16 cellular contexts compared by ENCODE assay signal in the genomic region with DNA sequence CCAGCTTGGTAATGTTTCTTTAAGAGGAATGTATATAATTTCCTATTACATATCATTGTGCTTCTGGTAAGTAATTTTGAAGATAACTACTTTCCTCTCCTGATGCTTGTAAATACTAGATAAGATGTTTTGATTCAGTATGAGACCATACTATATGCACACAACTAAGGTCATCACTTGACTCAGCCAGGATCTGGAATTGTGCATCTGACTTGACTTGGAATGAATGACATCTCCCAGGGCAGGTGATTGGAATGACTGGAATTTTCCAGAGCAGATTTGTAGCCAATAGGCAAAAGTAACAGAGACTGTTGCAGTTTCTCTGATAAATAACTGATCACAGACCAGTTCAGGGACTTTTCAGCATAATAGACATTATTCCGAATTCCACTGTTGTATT. TPM values are rescaled to one million over a fixed set of nuclear protein-coding genes. Genes with fewer than 3 reads are reported as not detected.
DNase-seq lines count a peak whose midpoint lies in the region; ATAC-seq, FAIRE-seq and TF ChIP-seq lines count a peak whose summit lies in the region.
"Had no signal": no experiment of that assay in that cellular context is flagged by ENCODE, and none has a peak within 500 bp of the region (broad histone marks: within the 10 kb centered on the region; RNA-seq: fewer than 3 reads in every experiment).

No MANE protein-coding gene starts in this region.

- H3K27ac ChIP-seq in gastrocnemius medialis: peak overlapping the region; percentile 77 to 93 (median 90)
- H3K27ac ChIP-seq: esophagus squamous epithelium had no signal

- in situ Hi-C loops in gastrocnemius medialis (cut with MboI; ENCODE audit: low sequenced_read_pairs in 4 of 4): no loop called here

- no peak for TF ChIP-seq CTCF in gastrocnemius medialis (IDR thresholded peaks at IDR 0.05 in 4 of 5, conservative IDR thresholded peaks at IDR 0.05 in 1 of 5)

- peaks cover 72 to 80% of the 10 kb centered on the region in 2 donors for H3K4me1 ChIP-seq in gastrocnemius medialis

- no peaks in the 10 kb centered on the region for H3K27me3 ChIP-seq in gastrocnemius medialis

- H3K4me3 ChIP-seq in gastrocnemius medialis: peak overlapping the region in 1 of 4 donors; percentile 5
- H3K4me3 ChIP-seq: esophagus squamous epithelium had no signal

- no peak for TF ChIP-seq POLR2A in gastrocnemius medialis (IDR thresholded peaks at IDR 0.05)

- H3K36me3 ChIP-seq in gastrocnemius medialis: no peaks in the 10 kb centered on the region
- H3K36me3 ChIP-seq: esophagus squamous epithelium had no signal

- intact Hi-C loops in gastrocnemius medialis (cut with DNase I; ENCODE audit: low total_unique reads): loop anchor here (2.0 to 5.0 kb wide), 2 partner anchors 45 to 101 kb away; partner anchors contain the start of gene CCT2

- no peaks in the 10 kb centered on the region for H3K9me3 ChIP-seq in gastrocnemius medialis
- H3K9me3 ChIP-seq: esophagus squamous epithelium had no signal

- DNase-seq in HCEC 1CT (peak; percentile 21), glomerular endothelial cell (ENCODE audit: extremely low read depth, low read depth, low spot score) (peak; percentile 44), gastrocnemius medialis (no peak), DMS153 (lab: John Stamatoyannopoulos, UW) (no peak), NCI-H345 (lab: John Stamatoyannopoulos, UW) (no peak), GM19239 (ENCODE audit: insufficient read length, low spot score) (no peak), LoVo (ENCODE audit: low spot score) (no peak)
- DNase-seq: activated CD8-positive, alpha-beta memory T cell treated with anti-CD3 and anti-CD28 coated beads, Interleukin-2, amount 50 U/mL, for 48 hours; activated naive CD8-positive, alpha-beta T cell treated with anti-CD3 and anti-CD28 coated beads, Interleukin-2, amount 50 U/mL, for 24 hours; esophagus squamous epithelium; H9; NCI-H2171; stimulated activated naive CD4-positive, alpha-beta T cell treated with Interleukin-2 at 50 U/mL for 16 hours had no signal

- no peak for FAIRE-seq in GM19239 (lab: Jason Lieb, UNC)
- FAIRE-seq: colon had no signal

- ATAC-seq in SK-N-SH treated with all-trans-retinoic acid at 6 μM for 48 hours: peak; percentile 26
- ATAC-seq in gastrocnemius medialis: no peak
- ATAC-seq: activated CD4-positive, CD25-positive, alpha-beta regulatory T cell treated with anti-CD3 and anti-CD28 coated beads, Interleukin-2, amount 50 U/mL, for 24 hours; activated naive CD8-positive, alpha-beta T cell treated with anti-CD3 and anti-CD28 coated beads, Interleukin-2, amount 50 U/mL, for 24 hours had no signal

TF ChIP-seq in SK-N-SH treated with all-trans-retinoic acid at 6 μM for 48 hours, 23 proteins besides CTCF, POLR2A, EP300 and RAD21:
- TF ChIP-seq CSDC2 (CRISPR knock-in tag; IDR thresholded peaks at IDR 0.05) (no peak), ZNF70 (CRISPR knock-in tag; IDR thresholded peaks at IDR 0.05) (no peak), ZNF8 (CRISPR knock-in tag; IDR thresholded peaks at IDR 0.05) (no peak), ISL1 (CRISPR knock-in tag; IDR thresholded peaks at IDR 0.05) (peak; percentile 31), CSRNP3 (CRISPR knock-in tag; IDR thresholded peaks at IDR 0.05) (no peak), PPARA (CRISPR knock-in tag; IDR thresholded peaks at IDR 0.05; ENCODE audit: borderline replicate concordance) (no peak)

RNA-seq across cellular contexts. Expression of gene BEST3, which starts 11.1 kb away (rescaled TPM):
- total RNA-seq in glomerular endothelial cell (0.06 and 0.82 TPM in 2 replicates), gastrocnemius medialis (100 to 1,000 TPM in 3 of 4 donors, 10 to 100 TPM in 1; 61.8 to 163 (median 119) TPM)
- total RNA-seq: esophagus squamous epithelium had no signal

RNA-seq across cellular contexts. Expression of gene RAB3IP, which starts 50.6 kb away (rescaled TPM):
- 8.9 and 12.9 TPM in 2 replicates for total RNA-seq in glomerular endothelial cell
- 10 to 100 TPM; 18.6 to 27.4 (median 20.3) TPM for total RNA-seq in gastrocnemius medialis

Comparison
In these comparisons a context has a peak if more than half of its experiments do, and no peak if none do; other contexts are left out.
1. DNase-seq: peak in HCEC 1CT (single experiment) and glomerular endothelial cell (single experiment); none in gastrocnemius medialis (0 of 2), DMS153 (single experiment), NCI-H345 (single experiment), GM19239 (single experiment) and LoVo (single experiment).
2. RNA of gene BEST3, which starts 11.1 kb away (total RNA-seq): 61.8 to 163 TPM in gastrocnemius medialis; 0.06 to 0.82 TPM in glomerular endothelial cell; every median in the first group is over 10 times any median in the second.